29 cellular contexts compared by ENCODE assay signal in the genomic region with DNA sequence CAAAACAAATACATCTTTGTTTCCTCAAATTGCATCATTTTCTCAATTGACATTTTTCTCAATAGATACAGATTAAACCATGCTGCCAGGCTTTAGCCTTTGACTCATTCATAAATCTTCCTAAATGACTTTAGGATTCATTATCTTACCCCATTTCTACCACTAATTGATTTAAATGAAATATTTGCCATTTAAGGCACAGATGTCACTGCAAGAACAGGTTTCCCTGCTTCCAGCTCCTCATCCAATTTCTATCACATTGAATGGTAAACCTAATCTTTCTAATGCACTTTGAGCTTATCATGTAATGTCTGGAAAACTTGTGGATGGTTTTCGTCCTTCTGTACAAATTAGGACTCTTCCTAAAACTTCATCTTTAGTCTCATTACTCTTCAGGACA.
"Had no signal": no experiment of that assay in that cellular context is flagged by ENCODE, and none has a peak within 500 bp of the region (broad histone marks: within the 10 kb centered on the region; RNA-seq: fewer than 3 reads in every experiment).

No MANE protein-coding gene starts in this region.

- FAIRE-seq: astrocyte, bronchial epithelial cell, endometrium, endothelial cell of umbilical vein, frontal cortex had no signal

- H3K27ac Mint-ChIP-seq: activated CD4-positive, alpha-beta memory T cell treated with anti-CD3 and anti-CD28 coated beads, Interleukin-2, amount 10 ng/mL, durations not matched to agents 7 days and 5 days; activated CD4-positive, alpha-beta T cell treated with anti-CD3 and anti-CD28 coated beads, Interleukin-2, amount 10 ng/mL, durations not matched to agents 7 days and 5 days; activated naive CD8-positive, alpha-beta T cell; activated T-cell treated with anti-CD3 and anti-CD28 coated beads, Interleukin-2, amount 50 U/mL, for 24 hours; activated T-helper 17 cell treated with anti-CD3 and anti-CD28 coated beads, Interleukin-2, amount 50 U/mL, for 72 hours; WTC11 had no signal

- H3K36me3 Mint-ChIP-seq: activated naive CD8-positive, alpha-beta T cell had no signal

- H3K4me1 Mint-ChIP-seq: activated CD4-positive, alpha-beta memory T cell treated with anti-CD3 and anti-CD28 coated beads, Interleukin-2, amount 10 ng/mL, durations not matched to agents 7 days and 5 days; activated CD4-positive, alpha-beta T cell treated with anti-CD3 and anti-CD28 coated beads, Interleukin-2, amount 10 ng/mL, durations not matched to agents 7 days and 5 days; activated T-helper 17 cell treated with anti-CD3 and anti-CD28 coated beads, Interleukin-2, amount 50 U/mL, for 72 hours; WTC11 had no signal

- DNase-seq: activated CD4-positive, alpha-beta memory T cell treated with anti-CD3 and anti-CD28 coated beads, Interleukin-2, amount 10 ng/mL, durations not matched to agents 7 days and 5 days; activated CD4-positive, alpha-beta T cell treated with anti-CD3 and anti-CD28 coated beads for 1 hour; activated CD4-positive, alpha-beta T cell treated with anti-CD3 and anti-CD28 coated beads for 4 hours; activated CD4-positive, alpha-beta T cell treated with anti-CD3 and anti-CD28 coated beads, Interleukin-2, amount 10 ng/mL, durations not matched to agents 7 days and 5 days; activated CD4-positive, alpha-beta T cell treated with anti-CD3 and anti-CD28 coated beads, Interleukin-2, amount 50 U/mL, for 4 hours; activated CD8-positive, alpha-beta memory T cell treated with anti-CD3 and anti-CD28 coated beads, Interleukin-2, amount 50 U/mL, for 48 hours; activated effector memory CD4-positive, alpha-beta T cell treated with Interleukin-2 at 50 U/mL for 16 hours; activated gamma-delta T cell treated with Interleukin-2 at 50 U/mL for 16 hours; activated naive CD4-positive, alpha-beta T cell treated with anti-CD3 and anti-CD28 coated beads, Interleukin-2, amount 50 U/mL, for 16 hours; activated naive CD4-positive, alpha-beta T cell treated with Interleukin-2 at 50 U/mL for 16 hours; activated T-cell treated with anti-CD3 and anti-CD28 coated beads for 4 hours; activated T-cell treated with anti-CD3 and anti-CD28 coated beads, Interleukin-2, amount 50 U/mL, for 24 hours; amniotic stem cell; anterior cingulate cortex; brain microvascular endothelial cell; colonic mucosa; effector CD8-positive, alpha-beta T cell; foreskin fibroblast; heart left ventricle; T-helper 2 cell had no signal

- H3K4me3 Mint-ChIP-seq: activated CD4-positive, alpha-beta memory T cell treated with anti-CD3 and anti-CD28 coated beads, Interleukin-2, amount 10 ng/mL, durations not matched to agents 7 days and 5 days; activated CD4-positive, alpha-beta T cell treated with anti-CD3 and anti-CD28 coated beads, Interleukin-2, amount 10 ng/mL, durations not matched to agents 7 days and 5 days; activated naive CD8-positive, alpha-beta T cell; activated T-cell treated with anti-CD3 and anti-CD28 coated beads, Interleukin-2, amount 50 U/mL, for 24 hours; activated T-helper 17 cell treated with anti-CD3 and anti-CD28 coated beads, Interleukin-2, amount 50 U/mL, for 72 hours; WTC11 had no signal

- H3K27me3 Mint-ChIP-seq: activated CD4-positive, alpha-beta memory T cell treated with anti-CD3 and anti-CD28 coated beads, Interleukin-2, amount 10 ng/mL, durations not matched to agents 7 days and 5 days; activated CD4-positive, alpha-beta T cell treated with anti-CD3 and anti-CD28 coated beads, Interleukin-2, amount 10 ng/mL, durations not matched to agents 7 days and 5 days; activated naive CD8-positive, alpha-beta T cell; activated T-cell treated with anti-CD3 and anti-CD28 coated beads, Interleukin-2, amount 50 U/mL, for 24 hours; activated T-helper 17 cell treated with anti-CD3 and anti-CD28 coated beads, Interleukin-2, amount 50 U/mL, for 72 hours had no signal

- ATAC-seq: activated T-helper 17 cell treated with anti-CD3 and anti-CD28 coated beads, Interleukin-2, amount 50 U/mL, for 72 hours; esophagus mucosa; heart left ventricle; WTC11 had no signal
